Comparison of ENCODE assay signal across 8 cellular contexts in genomic region chr17:50150354-50151040, GRCh38. TPM values are rescaled to one million over a fixed set of nuclear protein-coding genes. Genes with fewer than 3 reads are reported as not detected.
DNase-seq lines count a peak whose midpoint lies in the region; ATAC-seq and TF ChIP-seq lines count a peak whose summit lies in the region.

Gene PPP1R9B (minus strand): TSS chr17:50150677. CDS start chr17:50150513, 164 bp downstream.

- H3K27ac Mint-ChIP-seq in immature natural killer cell: peak within 1 kb of the TSS; percentile 85 to 96 (median 93)
- H3K27ac Mint-ChIP-seq in stimulated activated memory B cell treated with anti-CD40 and anti-IgM and Interleukin-4, amounts not matched to agents 10 μg/mL and 1 μg/mL and 100 μg/mL, for 72 hours: peak within 1 kb of the TSS; percentile 94

- in situ Hi-C loops in astrocyte of the cerebellum (cut with HindIII; ENCODE audit: low sequenced_read_pairs): no loop called here

- DNase-seq in activated T-cell treated with anti-CD3 and anti-CD28 coated beads, Interleukin-2, amount 50 U/mL, for 4 hours: no peak
- DNase-seq in activated T-cell treated with anti-CD3 and anti-CD28 coated beads for 4 hours (no peak), astrocyte of the cerebellum (ENCODE audit: low read depth) (no peak), immature natural killer cell (no peak), NCI-H1048 (lab: John Stamatoyannopoulos, UW) (no peak)

- ATAC-seq in activated T-cell treated with anti-CD3 and anti-CD28 coated beads, Interleukin-2, amount 50 U/mL, for 4 hours: peak; percentile 4 to 5
- ATAC-seq in stimulated activated memory B cell treated with anti-CD40 and anti-IgM and Interleukin-4, amounts not matched to agents 10 μg/mL and 1 μg/mL and 100 μg/mL, for 72 hours: no peak
- ATAC-seq in HG03565 (IDR thresholded peaks at IDR 0.05; ENCODE audit: unreplicated experiment) (no peak), HG02571 (IDR thresholded peaks at IDR 0.05; ENCODE audit: unreplicated experiment) (no peak)

- H3K27me3 Mint-ChIP-seq in activated T-cell treated with anti-CD3 and anti-CD28 coated beads, Interleukin-2, amount 50 U/mL, for 4 hours (ENCODE audit: low read depth): no peaks in the 10 kb centered on the region
- H3K27me3 Mint-ChIP-seq in immature natural killer cell (ENCODE audit: low read depth in 3 of 3): peaks cover 8 to 16% (median 12%) of the 10 kb centered on the region in 3 donors
- no peaks in the 10 kb centered on the region for H3K27me3 Mint-ChIP-seq in stimulated activated memory B cell treated with anti-CD40 and anti-IgM and Interleukin-4, amounts not matched to agents 10 μg/mL and 1 μg/mL and 100 μg/mL, for 72 hours

- peak within 1 kb of the TSS; percentile 78 for H3K4me3 ChIP-seq in astrocyte of the cerebellum (ENCODE audit: low read depth, low read length)

- peaks cover 5% of the 10 kb centered on the region for H3K36me3 Mint-ChIP-seq in activated T-cell treated with anti-CD3 and anti-CD28 coated beads, Interleukin-2, amount 50 U/mL, for 4 hours (ENCODE audit: insufficient read depth)
- H3K36me3 Mint-ChIP-seq in immature natural killer cell: no peaks in the 10 kb centered on the region
- peaks cover 34% of the 10 kb centered on the region for H3K36me3 Mint-ChIP-seq in stimulated activated memory B cell treated with anti-CD40 and anti-IgM and Interleukin-4, amounts not matched to agents 10 μg/mL and 1 μg/mL and 100 μg/mL, for 72 hours

- H3K9me3 Mint-ChIP-seq in activated T-cell treated with anti-CD3 and anti-CD28 coated beads, Interleukin-2, amount 50 U/mL, for 4 hours: no peaks in the 10 kb centered on the region
- no peaks in the 10 kb centered on the region for H3K9me3 Mint-ChIP-seq in immature natural killer cell
- no peaks in the 10 kb centered on the region for H3K9me3 Mint-ChIP-seq in stimulated activated memory B cell treated with anti-CD40 and anti-IgM and Interleukin-4, amounts not matched to agents 10 μg/mL and 1 μg/mL and 100 μg/mL, for 72 hours

- H3K4me3 Mint-ChIP-seq in activated T-cell treated with anti-CD3 and anti-CD28 coated beads, Interleukin-2, amount 50 U/mL, for 4 hours: peak within 1 kb of the TSS; percentile 91
- H3K4me3 Mint-ChIP-seq in immature natural killer cell: peak within 1 kb of the TSS; percentile 89 to 97 (median 93)
- H3K4me3 Mint-ChIP-seq in stimulated activated memory B cell treated with anti-CD40 and anti-IgM and Interleukin-4, amounts not matched to agents 10 μg/mL and 1 μg/mL and 100 μg/mL, for 72 hours: peak within 1 kb of the TSS; percentile 99

- TF ChIP-seq CTCF in astrocyte of the cerebellum (IDR thresholded peaks at IDR 0.05; ENCODE audit: low read depth, low read length, missing control alignments): no peak

- H3K4me1 Mint-ChIP-seq in activated T-cell treated with anti-CD3 and anti-CD28 coated beads, Interleukin-2, amount 50 U/mL, for 4 hours (ENCODE audit: low read depth): peaks cover 38% of the 10 kb centered on the region
- peaks cover 45 to 46% of the 10 kb centered on the region in 2 donors for H3K4me1 Mint-ChIP-seq in immature natural killer cell
- peaks cover 44% of the 10 kb centered on the region for H3K4me1 Mint-ChIP-seq in stimulated activated memory B cell treated with anti-CD40 and anti-IgM and Interleukin-4, amounts not matched to agents 10 μg/mL and 1 μg/mL and 100 μg/mL, for 72 hours

RNA-seq across cellular contexts. Expression of gene PPP1R9B, which starts in this region (rescaled TPM):
- total RNA-seq in activated T-cell treated with anti-CD3 and anti-CD28 coated beads, Interleukin-2, amount 50 U/mL, for 4 hours: 10 to 100 TPM; 70.2 to 82.2 (median 76.6) TPM
- polyA plus RNA-seq in immature natural killer cell: 1 to 10 TPM in 1 of 3 donors, under 1 TPM in 2; 0.25 to 2.0 (median 0.66) TPM

Comparison
In these comparisons a context has a peak if more than half of its experiments do, and no peak if none do; other contexts are left out.
1. ATAC-seq: peak in activated T-cell treated with anti-CD3 and anti-CD28 coated beads, Interleukin-2, amount 50 U/mL, for 4 hours (2 of 2); none in stimulated activated memory B cell treated with anti-CD40 and anti-IgM and Interleukin-4, amounts not matched to agents 10 μg/mL and 1 μg/mL and 100 μg/mL, for 72 hours (single experiment), HG03565 (single experiment) and HG02571 (single experiment).
2. Peak in every context shown above with its lines, with median percentiles within 50 percentile points of each other: H3K4me3 Mint-ChIP-seq.